8 cellular contexts compared by ENCODE assay signal in genomic region chr11:65477271-65478029, GRCh38. TPM values are rescaled to one million over a fixed set of nuclear protein-coding genes. Genes with fewer than 3 reads are reported as not detected.
DNase-seq lines count a peak whose midpoint lies in the region; ATAC-seq and TF ChIP-seq lines count a peak whose summit lies in the region.

No MANE protein-coding gene starts in this region.

- peaks cover 46 to 53% (median 49%) of the 10 kb centered on the region in 4 donors for H3K4me1 ChIP-seq in upper lobe of left lung

- no peaks in the 10 kb centered on the region for H3K27me3 Mint-ChIP-seq in activated naive CD8-positive, alpha-beta T cell treated with anti-CD3 and anti-CD28 coated beads, Interleukin-2, amount 50 U/mL, for 24 hours

- peak; percentile 85 for TF ChIP-seq POLR2A in GM10847 (IDR thresholded peaks at IDR 0.05; ENCODE audit: extremely low read depth, insufficient read length)
- TF ChIP-seq POLR2A in upper lobe of left lung (IDR thresholded peaks at IDR 0.05) = peak; percentile 73 to 99 (median 95)

- H3K36me3 Mint-ChIP-seq in activated naive CD8-positive, alpha-beta T cell treated with anti-CD3 and anti-CD28 coated beads, Interleukin-2, amount 50 U/mL, for 24 hours (ENCODE audit: low read depth) = peaks cover 7% of the 10 kb centered on the region

- peak; percentile 85 for ATAC-seq in HG02678 (IDR thresholded peaks at IDR 0.05; ENCODE audit: unreplicated experiment)
- ATAC-seq in activated naive CD8-positive, alpha-beta T cell treated with anti-CD3 and anti-CD28 coated beads, Interleukin-2, amount 50 U/mL, for 24 hours = peak; percentile 80
- peak; percentile 95 for ATAC-seq in upper lobe of left lung (ENCODE audit: low FRiP score in 2 of 2)

- WGBS in upper lobe of left lung, 2 donors = 0 to 1% methylated on average over 22 to 41 of the region's 53 CpGs

- H3K9me3 Mint-ChIP-seq in activated naive CD8-positive, alpha-beta T cell treated with anti-CD3 and anti-CD28 coated beads, Interleukin-2, amount 50 U/mL, for 24 hours = no peaks in the 10 kb centered on the region

- peak overlapping the region; percentile 98 for H3K4me3 Mint-ChIP-seq in activated naive CD8-positive, alpha-beta T cell treated with anti-CD3 and anti-CD28 coated beads, Interleukin-2, amount 50 U/mL, for 24 hours

- peak overlapping the region; percentile 99 for H3K27ac Mint-ChIP-seq in activated naive CD8-positive, alpha-beta T cell treated with anti-CD3 and anti-CD28 coated beads, Interleukin-2, amount 50 U/mL, for 24 hours

- H3K4me1 Mint-ChIP-seq in activated naive CD8-positive, alpha-beta T cell treated with anti-CD3 and anti-CD28 coated beads, Interleukin-2, amount 50 U/mL, for 24 hours = peaks cover 44% of the 10 kb centered on the region

- H3K27me3 ChIP-seq in upper lobe of left lung = no peaks in the 10 kb centered on the region

- intact Hi-C loops in cardiac septum (cut with DNase I) (loop anchor here (2.0 kb wide), 1 partner anchor 15 kb away; no protein-coding TSS in a partner anchor), posterior cingulate gyrus (cut with DNase I) (loop anchor here (2.0 kb wide), 3 partner anchors 19 to 55 kb away; partner anchors contain the start of gene NEAT1)

- TF ChIP-seq CTCF in upper lobe of left lung (IDR thresholded peaks at IDR 0.05) = peak in 2 of 6 experiments; percentile 12 to 26

- H3K36me3 ChIP-seq in upper lobe of left lung = no peaks in the 10 kb centered on the region

- peak overlapping the region; percentile 97 to 100 (median 97) for H3K27ac ChIP-seq in upper lobe of left lung

- peak in 2 of 4 donors; percentile 69 to 96 for TF ChIP-seq EP300 in upper lobe of left lung (IDR thresholded peaks at IDR 0.05)

- peak; percentile 79 for DNase-seq in NCI-H1417 treated with DMSO at 0.1 percent for 48 hours (lab: John Stamatoyannopoulos, UW)
- DNase-seq in SW 1271 (lab: John Stamatoyannopoulos, UW) = peak; percentile 81 to 90
- DNase-seq in activated naive CD8-positive, alpha-beta T cell treated with anti-CD3 and anti-CD28 coated beads, Interleukin-2, amount 50 U/mL, for 24 hours = peak; percentile 97
- DNase-seq in cardiac septum (ENCODE audit: low spot score) = peak; percentile 99
- peak; percentile 93 to 99 (median 96) for DNase-seq in posterior cingulate gyrus
- DNase-seq in upper lobe of left lung = peak; percentile 99

- H3K4me3 ChIP-seq in upper lobe of left lung = peak overlapping the region; percentile 52 to 69 (median 64)

- no peaks in the 10 kb centered on the region for H3K9me3 ChIP-seq in upper lobe of left lung

RNA-seq across cellular contexts. Expression of gene MALAT1, which starts 21.4 kb away (rescaled TPM):
- total RNA-seq in cardiac septum (9,850 TPM), upper lobe of left lung (over 10,000 TPM in 5 of 6 donors, 1,000 to 10,000 TPM in 1; 9,697 to 52,390 (median 19,698) TPM)

RNA-seq across cellular contexts. Expression of gene SCYL1, which starts 47.4 kb away (rescaled TPM):
- total RNA-seq in cardiac septum = 60.2 TPM
- total RNA-seq in upper lobe of left lung = 100 to 1,000 TPM in 1 of 6 donors, 10 to 100 TPM in 5; 64.0 to 120 (median 88.8) TPM

RNA-seq across cellular contexts. Expression of gene NEAT1, which starts 54.9 kb away (rescaled TPM):
- total RNA-seq in cardiac septum (668 TPM), upper lobe of left lung (1,000 to 10,000 TPM in 3 of 6 donors, 100 to 1,000 TPM in 3; 245 to 3,084 (median 1,019) TPM)

Comparison
In these comparisons a context has a peak if more than half of its experiments do, and no peak if none do; other contexts are left out.
1. Peak in every context shown above with its lines: DNase-seq, ATAC-seq, H3K4me3 ChIP-seq and H3K27ac ChIP-seq.